Comparison of ENCODE assay signal across 16 cellular contexts in the genomic region with DNA sequence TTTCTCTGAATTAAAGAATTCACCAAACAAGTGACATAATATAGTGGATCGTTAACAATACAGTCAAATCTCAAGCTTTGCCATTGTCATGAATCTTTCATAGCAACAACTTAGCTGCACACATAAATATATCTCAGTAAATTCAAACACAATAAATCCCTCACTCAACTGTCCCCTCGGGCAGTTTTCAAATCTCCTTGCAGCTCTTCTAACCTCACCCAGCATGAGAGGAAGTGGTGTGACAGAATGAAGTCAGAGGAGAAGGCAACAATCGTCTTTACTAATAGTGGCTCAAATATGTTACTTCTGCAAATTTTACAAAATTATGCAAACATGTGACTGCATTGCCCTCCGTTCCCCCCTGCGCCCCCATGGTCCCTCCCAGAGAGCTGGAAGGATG.
"Had no signal": no experiment of that assay in that cellular context is flagged by ENCODE, and none has a peak within 500 bp of the region (broad histone marks: within the 10 kb centered on the region; RNA-seq: fewer than 3 reads in every experiment).

No MANE protein-coding gene starts in this region.

- H3K4me3 Mint-ChIP-seq: brain had no signal

- DNase-seq: activated CD4-positive, alpha-beta T cell treated with anti-CD3 and anti-CD28 coated beads, Interleukin-2, amount 50 U/mL, for 48 hours; activated naive CD4-positive, alpha-beta T cell; activated T-cell treated with anti-CD3 and anti-CD28 coated beads for 4 hours; anterior cingulate cortex; caudate nucleus; hippocampal formation; islet precursor cell; lower lobe of right lung; stimulated activated CD4-positive, alpha-beta T cell treated with anti-CD3 and anti-CD28 coated beads, Interleukin-2, amount 100 ng/mL, for 24 hours; stimulated activated naive CD4-positive, alpha-beta T cell treated with Interleukin-2 at 50 U/mL for 16 hours; substantia nigra; tibial artery; WERI-Rb-1 had no signal

- H3K4me3 ChIP-seq: lower lobe of right lung, tibial artery, vagina had no signal

- H3K9me3 ChIP-seq: lower lobe of right lung, tibial artery, vagina had no signal

- H3K4me1 Mint-ChIP-seq: brain had no signal

- H3K36me3 ChIP-seq: lower lobe of right lung, tibial artery, vagina, WERI-Rb-1 had no signal

- ATAC-seq: lower lobe of right lung had no signal

- H3K27ac ChIP-seq: lower lobe of right lung, tibial artery, vagina, WERI-Rb-1 had no signal

- H3K27me3 Mint-ChIP-seq: brain, progenitor cell of endocrine pancreas had no signal

- H3K4me1 ChIP-seq: lower lobe of right lung, tibial artery, vagina had no signal

- H3K27ac Mint-ChIP-seq: brain, progenitor cell of endocrine pancreas had no signal

- H3K36me3 Mint-ChIP-seq: brain had no signal

- H3K27me3 ChIP-seq: tibial artery, vagina had no signal
